ENCODE assay signal across 8 cellular contexts in the genomic region with DNA sequence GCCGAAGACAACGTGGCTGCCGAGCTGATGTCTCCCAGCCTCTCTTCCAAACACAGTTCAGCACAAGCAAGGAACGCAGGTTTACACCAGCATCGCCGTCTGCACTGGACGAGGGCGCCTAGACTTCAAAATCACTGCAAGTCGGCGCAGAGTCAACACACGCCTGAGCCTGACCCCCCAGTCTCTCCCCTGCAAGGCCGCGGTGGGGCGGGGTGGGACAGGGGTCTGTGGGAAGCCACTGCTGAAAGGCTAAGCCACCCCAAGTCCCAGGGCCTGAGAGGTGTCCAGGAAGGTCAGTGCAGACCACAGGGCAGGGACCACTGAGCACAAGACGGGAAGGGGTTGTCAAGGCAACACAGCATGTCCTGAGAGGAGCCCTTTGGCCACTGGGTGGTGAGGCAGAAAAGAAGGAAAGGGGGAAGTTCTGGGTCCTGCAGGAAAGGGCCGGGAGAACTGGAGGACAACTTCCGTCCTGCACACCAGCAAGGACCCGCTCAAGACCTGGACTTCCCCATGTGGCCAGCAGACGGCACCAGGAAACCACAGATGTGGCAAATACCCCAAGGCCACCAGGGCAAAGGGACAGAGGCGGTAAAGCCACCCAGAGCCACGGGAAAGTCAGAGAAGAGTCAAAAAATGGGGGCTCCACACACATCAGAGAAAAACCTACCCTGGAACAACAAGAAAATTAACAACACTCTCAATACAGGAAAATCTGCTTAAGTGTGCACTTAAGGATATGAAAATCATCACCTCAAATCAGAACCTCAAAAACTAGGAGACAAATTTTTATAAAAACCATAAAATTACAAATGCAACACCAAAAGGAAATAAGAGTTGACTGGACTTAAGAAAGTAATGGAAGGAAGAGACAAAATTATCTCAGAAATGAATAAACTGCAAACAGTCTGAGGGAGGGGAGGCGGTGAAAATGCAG.
DNase-seq lines count a peak whose midpoint lies in the region; ATAC-seq and TF ChIP-seq lines count a peak whose summit lies in the region.

No MANE protein-coding gene starts in this region.

- TF ChIP-seq CTCF in GM23338 (conservative IDR thresholded peaks at IDR 0.05; ENCODE audit: low read depth in 2 of 2) (peak; percentile 26 to 59; a peak in 3 of 4 replicates), transverse colon (IDR thresholded peaks at IDR 0.05) (peak in 3 of 5 experiments; percentile 17 to 34 (median 23))

- ATAC-seq in GM23338 (peak; percentile 47), GM19463 (IDR thresholded peaks at IDR 0.05; ENCODE audit: unreplicated experiment) (no peak), HG03521 (IDR thresholded peaks at IDR 0.05; ENCODE audit: unreplicated experiment) (no peak)

- H3K27me3 ChIP-seq in GM23338 (ENCODE audit: insufficient read depth) (no peaks in the 10 kb centered on the region), transverse colon (no peaks in the 10 kb centered on the region)

- peaks cover 13% of the 10 kb centered on the region for H4K20me1 ChIP-seq in GM23338 (replicated peaks; ENCODE audit: insufficient read depth)

- WGBS in transverse colon (ENCODE audit: low coverage in 1 of 2), 2 donors = 82% methylated on average over 22 of the region's 22 CpGs; no CpG with 5 or more reads in 1 of the 2 donors

- H3K9me3 Mint-ChIP-seq in GM23338 = peaks cover 5% of the 10 kb centered on the region; the same call in 2 of the 3 replicates
- H3K9me3 Mint-ChIP-seq in T-helper 1 cell treated with Interleukin-12 subunit alpha and Interleukin-12 subunit beta and Interleukin-4 antibody, amounts not matched to agents 30 μg/mL and 1 μg/mL, for 36 hours = peaks cover 21% of the 10 kb centered on the region

- H3K4me1 ChIP-seq in GM23338 (ENCODE audit: insufficient read depth) (no peaks in the 10 kb centered on the region; the same call in 1 of the 2 replicates), transverse colon (no peaks in the 10 kb centered on the region)

- no peaks in the 10 kb centered on the region for H3K9me2 ChIP-seq in GM23338 (ENCODE audit: insufficient read depth)

- no peak overlapping the region for H3K4me3 Mint-ChIP-seq in GM23338
- H3K4me3 Mint-ChIP-seq in T-helper 1 cell treated with Interleukin-12 subunit alpha and Interleukin-12 subunit beta and Interleukin-4 antibody, amounts not matched to agents 30 μg/mL and 1 μg/mL, for 36 hours = no peak overlapping the region

- in situ Hi-C loops in ACHN (cut with HindIII; ENCODE audit: low pct_ligation_motif_present, low pct_unique_long_range_greater_than_20kb, low sequenced_read_pairs) = no loop called here
- in situ Hi-C loops in transverse colon (cut with MboI; ENCODE audit: low pct_ligation_motif_present in 1 of 4, low pct_unique_long_range_greater_than_20kb in 1 of 4, low sequenced_read_pairs in 3 of 4) = no loop called here

- H3K27ac Mint-ChIP-seq in GM23338 = peak overlapping the region; percentile 52; the same call in 1 of the 2 replicates
- H3K27ac Mint-ChIP-seq in T-helper 1 cell treated with Interleukin-12 subunit alpha and Interleukin-12 subunit beta and Interleukin-4 antibody, amounts not matched to agents 30 μg/mL and 1 μg/mL, for 36 hours = peak overlapping the region; percentile 52

- H3F3A ChIP-seq in GM23338 (replicated peaks; ENCODE audit: low read depth) = no peaks in the 10 kb centered on the region

- peaks cover 13% of the 10 kb centered on the region for H3K27me3 Mint-ChIP-seq in GM23338 (ENCODE audit: insufficient read depth, low read depth, poor library complexity)
- no peaks in the 10 kb centered on the region for H3K27me3 Mint-ChIP-seq in T-helper 1 cell treated with Interleukin-12 subunit alpha and Interleukin-12 subunit beta and Interleukin-4 antibody, amounts not matched to agents 30 μg/mL and 1 μg/mL, for 36 hours (ENCODE audit: low read depth)

- DNase-seq in ACHN (peak; percentile 48), GM23338 (ENCODE audit: low spot score) (peak; percentile 56), cardiac septum (ENCODE audit: low spot score) (peak; percentile 83), transverse colon (no peak)
- no peak for DNase-seq in activated effector memory CD4-positive, alpha-beta T cell treated with anti-CD3 and anti-CD28 coated beads, Interleukin-2, amount 50 U/mL, for 16 hours

- no peak for TF ChIP-seq EP300 in transverse colon (IDR thresholded peaks at IDR 0.05; ENCODE audit: low read depth)

- no peak overlapping the region for H3K4me3 ChIP-seq in GM23338
- H3K4me3 ChIP-seq in transverse colon = no peak overlapping the region

- no peak overlapping the region for H3K4me2 ChIP-seq in GM23338

- H3K9me3 ChIP-seq in transverse colon = no peaks in the 10 kb centered on the region

- peaks cover 9% of the 10 kb centered on the region for H3K4me1 Mint-ChIP-seq in GM23338
- H3K4me1 Mint-ChIP-seq in T-helper 1 cell treated with Interleukin-12 subunit alpha and Interleukin-12 subunit beta and Interleukin-4 antibody, amounts not matched to agents 30 μg/mL and 1 μg/mL, for 36 hours (ENCODE audit: low read depth) = peaks cover 8% of the 10 kb centered on the region

- no peak overlapping the region for H2AFZ ChIP-seq in GM23338

- peaks cover 29% of the 10 kb centered on the region for H3K36me3 Mint-ChIP-seq in GM23338 (ENCODE audit: low read depth)
- peaks cover 29% of the 10 kb centered on the region for H3K36me3 Mint-ChIP-seq in T-helper 1 cell treated with Interleukin-12 subunit alpha and Interleukin-12 subunit beta and Interleukin-4 antibody, amounts not matched to agents 30 μg/mL and 1 μg/mL, for 36 hours (ENCODE audit: low read depth)

- H3K79me2 ChIP-seq in GM23338 (replicated peaks; ENCODE audit: insufficient read depth) = peaks cover 16% of the 10 kb centered on the region

- intact Hi-C loops in cardiac septum (cut with DNase I) (no loop called here), transverse colon (cut with DNase I; ENCODE audit: low total_unique reads) (no loop called here)

- H3K36me3 ChIP-seq in GM23338 (ENCODE audit: insufficient read depth) = no peaks in the 10 kb centered on the region
- peaks cover 0 to 3% (median under 1%) of the 10 kb centered on the region in 4 donors for H3K36me3 ChIP-seq in transverse colon

- H3K27ac ChIP-seq in GM23338 (ENCODE audit: low read depth) (no peak overlapping the region), transverse colon (no peak overlapping the region)

- TF ChIP-seq POLR2A in transverse colon (IDR thresholded peaks at IDR 0.05) = no peak

TF ChIP-seq in GM23338, 12 proteins besides CTCF, POLR2A, EP300 and RAD21 (continues in another document):
- no peak for TF ChIP-seq CREB1 (CRISPR knock-in tag; IDR thresholded peaks at IDR 0.05; ENCODE audit: low read depth)
- TF ChIP-seq, protein P1, sequence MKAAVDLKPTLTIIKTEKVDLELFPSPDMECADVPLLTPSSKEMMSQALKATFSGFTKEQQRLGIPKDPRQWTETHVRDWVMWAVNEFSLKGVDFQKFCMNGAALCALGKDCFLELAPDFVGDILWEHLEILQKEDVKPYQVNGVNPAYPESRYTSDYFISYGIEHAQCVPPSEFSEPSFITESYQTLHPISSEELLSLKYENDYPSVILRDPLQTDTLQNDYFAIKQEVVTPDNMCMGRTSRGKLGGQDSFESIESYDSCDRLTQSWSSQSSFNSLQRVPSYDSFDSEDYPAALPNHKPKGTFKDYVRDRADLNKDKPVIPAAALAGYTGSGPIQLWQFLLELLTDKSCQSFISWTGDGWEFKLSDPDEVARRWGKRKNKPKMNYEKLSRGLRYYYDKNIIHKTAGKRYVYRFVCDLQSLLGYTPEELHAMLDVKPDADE (IDR thresholded peaks at IDR 0.05) = no peak
- no peak for TF ChIP-seq JUNB (IDR thresholded peaks at IDR 0.05; ENCODE audit: unreplicated experiment)

Comparison
In these comparisons a context has a peak if more than half of its experiments do, and no peak if none do; other contexts are left out.
1. DNase-seq: peak in ACHN (single experiment), GM23338 (single experiment) and cardiac septum (single experiment); none in transverse colon (single experiment) and activated effector memory CD4-positive, alpha-beta T cell treated with anti-CD3 and anti-CD28 coated beads, Interleukin-2, amount 50 U/mL, for 16 hours (single experiment).